Comparison of ENCODE assay signal across 1 cellular context in the genomic region with DNA sequence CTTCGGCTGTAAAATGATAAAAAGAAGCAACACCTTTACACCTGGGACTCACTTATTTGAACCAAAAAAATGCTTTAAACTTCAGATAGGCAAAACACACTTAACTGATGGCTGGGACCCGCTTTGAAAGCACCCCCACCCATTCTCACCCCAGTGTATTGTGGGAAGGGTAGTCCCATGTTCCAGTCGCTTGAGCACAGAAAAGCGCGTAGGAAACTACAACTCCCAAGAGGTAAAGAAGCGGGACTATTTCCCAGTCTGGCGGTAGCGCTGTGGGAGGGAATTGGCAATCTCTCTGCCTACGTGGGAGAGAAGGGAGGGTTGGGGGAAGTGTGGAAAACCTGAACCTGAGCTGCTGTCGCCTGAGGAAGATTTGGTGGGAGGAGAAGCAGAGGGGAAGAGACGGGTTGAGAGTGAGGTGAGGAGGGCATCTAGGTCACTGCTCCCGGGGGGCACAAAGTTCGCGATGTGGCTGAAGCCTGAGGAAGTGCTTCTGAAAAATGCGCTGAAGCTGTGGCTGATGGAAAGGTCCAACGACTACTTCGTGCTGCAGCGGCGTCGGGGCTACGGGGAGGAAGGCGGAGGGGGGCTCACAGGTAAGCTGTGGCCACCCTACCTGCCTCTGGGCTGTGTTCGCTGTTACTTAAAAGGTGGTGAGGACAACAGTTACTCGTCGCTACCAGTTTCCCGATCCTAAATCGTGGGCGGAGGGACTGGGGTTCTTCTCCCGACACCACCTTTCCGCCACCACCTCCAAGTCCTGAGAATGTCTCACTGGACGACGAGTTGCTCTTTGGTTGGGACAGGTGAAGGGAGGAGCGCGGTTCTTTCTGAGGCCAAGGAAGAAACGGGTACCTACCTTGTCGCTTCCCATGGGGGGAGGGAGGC.
TF ChIP-seq lines count a peak whose summit lies in the region.

A gene (plus strand): TSS at position 286 of the 888 bp plus-strand sequence. CDS start 181 bp downstream, at position 467.

TF ChIP-seq in HCT116, 20 proteins besides CTCF, POLR2A, EP300 and RAD21 (continued from another document):
- TF ChIP-seq, protein P1, sequence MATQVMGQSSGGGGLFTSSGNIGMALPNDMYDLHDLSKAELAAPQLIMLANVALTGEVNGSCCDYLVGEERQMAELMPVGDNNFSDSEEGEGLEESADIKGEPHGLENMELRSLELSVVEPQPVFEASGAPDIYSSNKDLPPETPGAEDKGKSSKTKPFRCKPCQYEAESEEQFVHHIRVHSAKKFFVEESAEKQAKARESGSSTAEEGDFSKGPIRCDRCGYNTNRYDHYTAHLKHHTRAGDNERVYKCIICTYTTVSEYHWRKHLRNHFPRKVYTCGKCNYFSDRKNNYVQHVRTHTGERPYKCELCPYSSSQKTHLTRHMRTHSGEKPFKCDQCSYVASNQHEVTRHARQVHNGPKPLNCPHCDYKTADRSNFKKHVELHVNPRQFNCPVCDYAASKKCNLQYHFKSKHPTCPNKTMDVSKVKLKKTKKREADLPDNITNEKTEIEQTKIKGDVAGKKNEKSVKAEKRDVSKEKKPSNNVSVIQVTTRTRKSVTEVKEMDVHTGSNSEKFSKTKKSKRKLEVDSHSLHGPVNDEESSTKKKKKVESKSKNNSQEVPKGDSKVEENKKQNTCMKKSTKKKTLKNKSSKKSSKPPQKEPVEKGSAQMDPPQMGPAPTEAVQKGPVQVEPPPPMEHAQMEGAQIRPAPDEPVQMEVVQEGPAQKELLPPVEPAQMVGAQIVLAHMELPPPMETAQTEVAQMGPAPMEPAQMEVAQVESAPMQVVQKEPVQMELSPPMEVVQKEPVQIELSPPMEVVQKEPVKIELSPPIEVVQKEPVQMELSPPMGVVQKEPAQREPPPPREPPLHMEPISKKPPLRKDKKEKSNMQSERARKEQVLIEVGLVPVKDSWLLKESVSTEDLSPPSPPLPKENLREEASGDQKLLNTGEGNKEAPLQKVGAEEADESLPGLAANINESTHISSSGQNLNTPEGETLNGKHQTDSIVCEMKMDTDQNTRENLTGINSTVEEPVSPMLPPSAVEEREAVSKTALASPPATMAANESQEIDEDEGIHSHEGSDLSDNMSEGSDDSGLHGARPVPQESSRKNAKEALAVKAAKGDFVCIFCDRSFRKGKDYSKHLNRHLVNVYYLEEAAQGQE (IDR thresholded peaks at IDR 0.05; ENCODE audit: low read depth) = no peak
- TF ChIP-seq ZFX (IDR thresholded peaks at IDR 0.05) (no peak), JUND (IDR thresholded peaks at IDR 0.05) (no peak), ZNF274 (IDR thresholded peaks at IDR 0.05; ENCODE audit: low read depth, low read length) (no peak), EZH2phosphoT487 (IDR thresholded peaks at IDR 0.05; ENCODE audit: borderline replicate concordance) (no peak), FOSL1 (IDR thresholded peaks at IDR 0.05; ENCODE audit: low read depth) (no peak), SIN3A (IDR thresholded peaks at IDR 0.05; ENCODE audit: low read depth) (no peak), CEBPB (IDR thresholded peaks at IDR 0.05; ENCODE audit: low read depth) (no peak), SP1 (IDR thresholded peaks at IDR 0.05; ENCODE audit: low read depth) (peak; percentile 38), EGR1 (IDR thresholded peaks at IDR 0.05; ENCODE audit: low read depth) (no peak), ELF1 (IDR thresholded peaks at IDR 0.05; ENCODE audit: borderline replicate concordance, low read depth) (peak; percentile 53; the same call in 1 of the 2 replicates)
- TF ChIP-seq, protein P2, sequence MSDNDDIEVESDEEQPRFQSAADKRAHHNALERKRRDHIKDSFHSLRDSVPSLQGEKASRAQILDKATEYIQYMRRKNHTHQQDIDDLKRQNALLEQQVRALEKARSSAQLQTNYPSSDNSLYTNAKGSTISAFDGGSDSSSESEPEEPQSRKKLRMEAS (IDR thresholded peaks at IDR 0.05) = no peak
- TF ChIP-seq, protein P3, sequence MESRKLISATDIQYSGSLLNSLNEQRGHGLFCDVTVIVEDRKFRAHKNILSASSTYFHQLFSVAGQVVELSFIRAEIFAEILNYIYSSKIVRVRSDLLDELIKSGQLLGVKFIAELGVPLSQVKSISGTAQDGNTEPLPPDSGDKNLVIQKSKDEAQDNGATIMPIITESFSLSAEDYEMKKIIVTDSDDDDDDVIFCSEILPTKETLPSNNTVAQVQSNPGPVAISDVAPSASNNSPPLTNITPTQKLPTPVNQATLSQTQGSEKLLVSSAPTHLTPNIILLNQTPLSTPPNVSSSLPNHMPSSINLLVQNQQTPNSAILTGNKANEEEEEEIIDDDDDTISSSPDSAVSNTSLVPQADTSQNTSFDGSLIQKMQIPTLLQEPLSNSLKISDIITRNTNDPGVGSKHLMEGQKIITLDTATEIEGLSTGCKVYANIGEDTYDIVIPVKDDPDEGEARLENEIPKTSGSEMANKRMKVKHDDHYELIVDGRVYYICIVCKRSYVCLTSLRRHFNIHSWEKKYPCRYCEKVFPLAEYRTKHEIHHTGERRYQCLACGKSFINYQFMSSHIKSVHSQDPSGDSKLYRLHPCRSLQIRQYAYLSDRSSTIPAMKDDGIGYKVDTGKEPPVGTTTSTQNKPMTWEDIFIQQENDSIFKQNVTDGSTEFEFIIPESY (IDR thresholded peaks at IDR 0.05; ENCODE audit: extremely low read depth, insufficient replicate concordance, low read length) = no peak
- TF ChIP-seq, protein P4, sequence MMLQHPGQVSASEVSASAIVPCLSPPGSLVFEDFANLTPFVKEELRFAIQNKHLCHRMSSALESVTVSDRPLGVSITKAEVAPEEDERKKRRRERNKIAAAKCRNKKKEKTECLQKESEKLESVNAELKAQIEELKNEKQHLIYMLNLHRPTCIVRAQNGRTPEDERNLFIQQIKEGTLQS (IDR thresholded peaks at IDR 0.05) = no peak
